Comparison of ENCODE assay signal across 17 cellular contexts in genomic region chr2:231646471-231646870, GRCh38. TPM values are rescaled to one million over a fixed set of nuclear protein-coding genes. Genes with fewer than 3 reads are reported as not detected.
DNase-seq lines count a peak whose midpoint lies in the region; FAIRE-seq and TF ChIP-seq lines count a peak whose summit lies in the region.
"Had no signal": no experiment of that assay in that cellular context is flagged by ENCODE, and none has a peak within 500 bp of the region (broad histone marks: within the 10 kb centered on the region; RNA-seq: fewer than 3 reads in every experiment).

No MANE protein-coding gene starts in this region.

- in situ Hi-C loops in astrocyte of the spinal cord (cut with HindIII; ENCODE audit: low sequenced_read_pairs): no loop called here

- FAIRE-seq in small intestine (lab: Jason Lieb, UNC): no peak

- H3K27ac ChIP-seq in HUES6 (ENCODE audit: low read depth, low read length) (peak overlapping the region; percentile 51; the same call in 1 of the 2 replicates), right atrium auricular region (peak overlapping the region; percentile 97 to 98), small intestine (ENCODE audit: low read depth in 1 of 2, low read length in 1 of 2) (no peak overlapping the region)
- H3K27ac ChIP-seq: epithelial cell of prostate, right lobe of liver had no signal

- WGBS in small intestine, 3 donors: 77 to 89% (median 78%) methylated on average over 6 of the region's 6 CpGs

- H3K9me3 ChIP-seq in HUES6 (ENCODE audit: control insufficient read depth, insufficient read depth, low read depth, low read length) (no peaks in the 10 kb centered on the region), right atrium auricular region (no peaks in the 10 kb centered on the region), small intestine (ENCODE audit: control insufficient read depth, low read depth) (no peaks in the 10 kb centered on the region)
- H3K9me3 ChIP-seq: right lobe of liver had no signal

- TF ChIP-seq CTCF in astrocyte of the spinal cord (IDR thresholded peaks at IDR 0.05; ENCODE audit: low read depth, low read length) (no peak), right atrium auricular region (IDR thresholded peaks at IDR 0.05) (no peak)

- DNase-seq in astrocyte of the spinal cord (ENCODE audit: low read depth, low spot score) (peak; percentile 15), right atrium auricular region (ENCODE audit: low spot score) (no peak), small intestine (peak; percentile 28), NCI-H526 treated with DMSO at 0.1 percent for 48 hours (lab: John Stamatoyannopoulos, UW) (no peak), kidney tubule cell (ENCODE audit: low spot score) (no peak)
- no peak for DNase-seq in activated T-cell treated with anti-CD3 and anti-CD28 coated beads, Interleukin-2, amount 50 U/mL, for 48 hours
- DNase-seq: activated CD8-positive, alpha-beta memory T cell treated with anti-CD3 and anti-CD28 coated beads for 24 hours; activated naive CD4-positive, alpha-beta T cell; CD8-positive, alpha-beta T cell; NCI-H1092 treated with DMSO at 0.1 percent for 48 hours; NCI-H345; right lobe of liver; RPMI8226; T-helper 9 cell had no signal

- H3K27me3 ChIP-seq in HUES6 (ENCODE audit: control insufficient read depth, insufficient read depth, low read length) (no peaks in the 10 kb centered on the region), right atrium auricular region (no peaks in the 10 kb centered on the region), small intestine (ENCODE audit: control insufficient read depth in 2 of 2, insufficient read depth in 2 of 2, low read length in 2 of 2) (no peaks in the 10 kb centered on the region)
- H3K27me3 ChIP-seq: right lobe of liver had no signal

- H3K36me3 ChIP-seq in HUES6 (ENCODE audit: control insufficient read depth, insufficient read depth, low read length) (no peaks in the 10 kb centered on the region), right atrium auricular region (no peaks in the 10 kb centered on the region), small intestine (ENCODE audit: control insufficient read depth in 2 of 2, insufficient read depth in 2 of 2, low read length in 2 of 2) (no peaks in the 10 kb centered on the region)
- H3K36me3 ChIP-seq: right lobe of liver had no signal

- H3K9ac ChIP-seq in HUES6 (ENCODE audit: low read length): no peak overlapping the region

- H3K4me3 ChIP-seq in HUES6 (ENCODE audit: low read depth, low read length): no peak overlapping the region
- H3K4me3 ChIP-seq in astrocyte of the spinal cord (ENCODE audit: low read depth, low read length): no peak overlapping the region
- no peak overlapping the region for H3K4me3 ChIP-seq in right atrium auricular region
- no peak overlapping the region for H3K4me3 ChIP-seq in small intestine (ENCODE audit: low read depth in 1 of 2, low read length in 2 of 2)
- H3K4me3 ChIP-seq: right lobe of liver had no signal

- peaks cover 26% of the 10 kb centered on the region; the same call in 1 of the 2 replicates for H3K4me1 ChIP-seq in HUES6 (ENCODE audit: control insufficient read depth, insufficient read depth, low read length)
- H3K4me1 ChIP-seq in right atrium auricular region: peaks cover 7 to 50% of the 10 kb centered on the region in 2 donors
- H3K4me1 ChIP-seq in small intestine (ENCODE audit: control insufficient read depth in 2 of 2, insufficient read depth in 1 of 2, low read depth in 1 of 2, low read length in 1 of 2): peaks cover 0 to 3% of the 10 kb centered on the region in 2 donors
- H3K4me1 ChIP-seq: right lobe of liver had no signal

RNA-seq across cellular contexts. Expression of gene TEX44, which starts 53.8 kb away (rescaled TPM):
- total RNA-seq in right atrium auricular region: not detected
- not detected for polyA plus RNA-seq in small intestine
- total RNA-seq: CD8-positive, alpha-beta T cell; right lobe of liver; subcutaneous adipose tissue had no signal

Comparison
In these comparisons a context has a peak if more than half of its experiments do, and no peak if none do; other contexts are left out.
1. H3K27ac ChIP-seq: peak in HUES6 (single experiment) and right atrium auricular region (2 of 2); none in small intestine (0 of 2).
2. DNase-seq: peak in astrocyte of the spinal cord (single experiment) and small intestine (single experiment); none in right atrium auricular region (single experiment), NCI-H526 treated with DMSO at 0.1 percent for 48 hours (single experiment), activated T-cell treated with anti-CD3 and anti-CD28 coated beads, Interleukin-2, amount 50 U/mL, for 48 hours (0 of 2) and kidney tubule cell (single experiment).